ENCODE assay signal across 1 cellular context in the genomic region with DNA sequence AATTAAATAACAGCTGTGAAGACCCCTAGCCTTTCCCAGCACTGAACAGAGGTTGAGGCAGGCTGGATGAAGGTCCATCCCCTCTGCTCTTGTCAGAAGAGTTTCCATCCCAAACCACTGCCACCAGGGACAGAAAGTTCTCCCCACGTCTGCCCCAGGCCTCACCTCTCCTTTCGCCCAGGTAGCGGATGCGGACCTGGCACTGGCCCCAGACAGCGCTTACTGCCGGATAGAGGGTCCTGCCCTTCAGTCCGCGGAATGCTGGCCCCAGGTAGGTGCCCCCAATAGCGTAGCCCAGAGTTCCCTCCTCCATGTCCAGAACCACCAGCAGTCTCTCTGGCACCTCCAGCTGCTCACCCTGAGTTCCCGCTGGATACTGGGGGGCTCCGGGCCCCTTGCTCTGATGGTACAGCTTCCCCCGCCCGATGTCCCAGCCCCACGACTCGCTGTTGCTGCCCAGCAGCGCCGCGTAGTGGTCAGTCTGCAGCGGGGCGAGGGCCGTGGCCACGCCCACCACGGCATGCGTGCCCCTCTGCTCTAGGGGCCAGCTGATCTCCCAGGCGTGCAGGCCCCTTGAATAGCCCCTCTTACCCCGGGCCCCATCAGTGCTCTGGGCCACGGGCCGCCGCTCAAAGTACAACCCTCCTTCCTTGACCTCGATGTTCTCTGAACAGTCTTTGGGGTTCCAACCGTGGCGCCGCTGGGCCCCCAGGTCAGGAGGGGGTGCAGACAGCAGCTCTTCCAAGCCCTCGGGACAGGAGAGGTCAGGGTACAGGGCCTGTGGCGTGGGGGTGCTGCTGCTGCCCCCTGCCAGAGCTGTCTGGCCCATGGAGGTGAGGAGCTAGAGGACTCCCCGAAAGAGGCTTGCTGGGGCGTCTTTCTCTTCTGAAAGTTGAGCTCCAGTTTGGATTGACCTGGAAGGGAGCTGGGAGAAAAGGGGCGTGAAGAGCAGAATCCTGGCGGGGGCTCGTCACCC.
TF ChIP-seq lines count a peak whose summit lies in the region.

No MANE protein-coding gene starts in this region.

TF ChIP-seq in A549, 52 proteins besides CTCF, POLR2A, EP300 and RAD21 (continued from another document):
- TF ChIP-seq, protein P1, sequence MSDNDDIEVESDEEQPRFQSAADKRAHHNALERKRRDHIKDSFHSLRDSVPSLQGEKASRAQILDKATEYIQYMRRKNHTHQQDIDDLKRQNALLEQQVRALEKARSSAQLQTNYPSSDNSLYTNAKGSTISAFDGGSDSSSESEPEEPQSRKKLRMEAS (IDR thresholded peaks at IDR 0.05): peak; percentile 93
- TF ChIP-seq SMC3 (IDR thresholded peaks at IDR 0.05): peak; percentile 88
- peak; percentile 25; the same call in 1 of the 2 replicates for TF ChIP-seq GATA3 (IDR thresholded peaks at IDR 0.05; ENCODE audit: borderline replicate concordance)
- TF ChIP-seq FOSL2 (IDR thresholded peaks at IDR 0.05): no peak
- TF ChIP-seq FOSL2 (CRISPR knock-in tag; IDR thresholded peaks at IDR 0.05): no peak
- TF ChIP-seq, protein P2, sequence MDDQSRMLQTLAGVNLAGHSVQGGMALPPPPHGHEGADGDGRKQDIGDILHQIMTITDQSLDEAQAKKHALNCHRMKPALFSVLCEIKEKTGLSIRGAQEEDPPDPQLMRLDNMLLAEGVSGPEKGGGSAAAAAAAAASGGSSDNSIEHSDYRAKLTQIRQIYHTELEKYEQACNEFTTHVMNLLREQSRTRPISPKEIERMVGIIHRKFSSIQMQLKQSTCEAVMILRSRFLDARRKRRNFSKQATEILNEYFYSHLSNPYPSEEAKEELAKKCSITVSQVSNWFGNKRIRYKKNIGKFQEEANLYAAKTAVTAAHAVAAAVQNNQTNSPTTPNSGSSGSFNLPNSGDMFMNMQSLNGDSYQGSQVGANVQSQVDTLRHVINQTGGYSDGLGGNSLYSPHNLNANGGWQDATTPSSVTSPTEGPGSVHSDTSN (IDR thresholded peaks at IDR 0.05): peak; percentile 73
- TF ChIP-seq, protein P3, sequence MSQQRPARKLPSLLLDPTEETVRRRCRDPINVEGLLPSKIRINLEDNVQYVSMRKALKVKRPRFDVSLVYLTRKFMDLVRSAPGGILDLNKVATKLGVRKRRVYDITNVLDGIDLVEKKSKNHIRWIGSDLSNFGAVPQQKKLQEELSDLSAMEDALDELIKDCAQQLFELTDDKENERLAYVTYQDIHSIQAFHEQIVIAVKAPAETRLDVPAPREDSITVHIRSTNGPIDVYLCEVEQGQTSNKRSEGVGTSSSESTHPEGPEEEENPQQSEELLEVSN (IDR thresholded peaks at IDR 0.05; ENCODE audit: borderline replicate concordance, low read depth): peak; percentile 44; the same call in 1 of the 2 replicates
- peak in 1 of 2 experiments; percentile 31; a peak in 2 of 5 replicates for TF ChIP-seq JUN (IDR thresholded peaks at IDR 0.05)
TF ChIP-seq in A549: peak in this region for 10.
